ENCODE assay signal across 12 cellular contexts in the genomic region with DNA sequence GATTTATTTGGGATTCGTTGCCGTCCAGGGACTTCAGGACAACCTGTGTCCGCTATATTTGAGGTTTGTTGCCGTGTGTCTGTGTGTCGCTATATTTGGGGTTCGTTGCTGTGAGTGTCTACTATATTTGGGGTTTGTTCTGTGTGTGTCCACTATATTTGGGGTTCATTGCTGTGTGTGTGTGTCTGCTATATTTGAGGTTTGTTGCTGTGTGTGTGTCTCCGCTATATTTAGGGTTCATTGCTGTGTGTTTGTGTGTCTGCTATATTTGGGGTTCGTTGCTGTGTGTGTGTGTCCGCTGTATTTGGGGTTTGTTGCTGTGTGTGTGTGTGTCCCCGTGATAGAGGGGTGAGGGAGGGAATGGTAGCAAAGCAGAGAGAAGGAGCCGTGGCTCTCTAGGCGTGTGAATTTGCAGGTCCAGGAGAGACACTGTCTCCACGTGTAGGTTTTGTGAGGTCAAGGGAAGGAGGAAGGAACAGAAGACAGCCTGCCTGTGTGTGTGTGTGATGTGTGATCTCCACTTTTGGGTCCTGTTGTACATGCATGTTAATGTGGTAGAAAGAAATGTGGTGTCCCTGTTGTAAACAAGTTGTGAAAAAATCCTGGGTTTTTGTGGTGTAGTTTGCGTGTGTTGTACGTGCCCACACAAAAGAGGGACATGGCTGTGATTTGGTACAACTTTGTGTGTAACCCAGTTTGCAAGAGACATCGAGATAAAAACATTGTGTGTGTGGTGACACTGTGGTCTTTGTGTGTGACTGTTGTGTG. TPM values are rescaled to one million over a fixed set of nuclear protein-coding genes. Genes with fewer than 3 reads are reported as not detected.
DNase-seq lines count a peak whose midpoint lies in the region; ATAC-seq, FAIRE-seq and TF ChIP-seq lines count a peak whose summit lies in the region.
"Had no signal": no experiment of that assay in that cellular context is flagged by ENCODE, and none has a peak within 500 bp of the region (broad histone marks: within the 10 kb centered on the region; RNA-seq: fewer than 3 reads in every experiment).

No MANE protein-coding gene starts in this region.

- TF ChIP-seq RAD21 in H1 (IDR thresholded peaks at IDR 0.05 in 1 of 2, conservative IDR thresholded peaks at IDR 0.05 in 1 of 2; ENCODE audit: low read depth in 2 of 2, low read length in 2 of 2): no peak

- 76% methylated on average over 16 of the region's 16 CpGs; no CpG with 5 or more reads in 1 of the 2 experiments for WGBS in H1 (ENCODE audit: extremely low coverage in 1 of 2, insufficient coverage in 1 of 2, insufficient read length in 1 of 2, insufficient replicate concordance in 2 of 2, low coverage in 1 of 2, low lambda C conversion rate in 2 of 2, missing lambda C conversion rate in 1 of 2), 2 experiments

- no peak overlapping the region for H3K4me3 Mint-ChIP-seq in neural progenitor cell
- no peak overlapping the region for H3K4me3 Mint-ChIP-seq in T-helper 2 cell treated with Interferon-gamma antibody and Interleukin-4, amounts not matched to agents 5 μg/mL and 100 μg/mL, for 36 hours
- H3K4me3 Mint-ChIP-seq: activated CD4-positive, alpha-beta T cell treated with anti-CD3 and anti-CD28 coated beads, Interleukin-2, amount 10 ng/mL, durations not matched to agents 7 days and 5 days had no signal

- TF ChIP-seq POLR2A in H1 (IDR thresholded peaks at IDR 0.05; ENCODE audit: control extremely low read depth in 1 of 2, low read depth in 2 of 2, low read length in 2 of 2): no peak

- H3K79me1 ChIP-seq in H1 (ENCODE audit: low read depth, low read length): no peaks in the 10 kb centered on the region

- H4K5ac ChIP-seq in H1 (ENCODE audit: insufficient read length, low read depth, low read length): no peak overlapping the region

- in situ Hi-C loops in GM13976 (cut with MboI; ENCODE audit: low sequenced_read_pairs, unreplicated experiment): no loop called here

- H2AFZ ChIP-seq in H1 (ENCODE audit: low read length): no peak overlapping the region; the same call in 1 of the 2 replicates
- H2AFZ ChIP-seq in neural progenitor cell (replicated peaks): peak overlapping the region; percentile 88

- peak; percentile 52 for FAIRE-seq in H1 (lab: Jason Lieb, UNC)

- peaks cover 37% of the 10 kb centered on the region for H3K4me1 Mint-ChIP-seq in neural progenitor cell
- peaks cover 25% of the 10 kb centered on the region for H3K4me1 Mint-ChIP-seq in T-helper 2 cell treated with Interferon-gamma antibody and Interleukin-4, amounts not matched to agents 5 μg/mL and 100 μg/mL, for 36 hours (ENCODE audit: low read depth)

- H2BK15ac ChIP-seq in H1 (ENCODE audit: low read length): peak overlapping the region; percentile 93; the same call in 1 of the 2 replicates

- peaks cover 18% of the 10 kb centered on the region for H3K23me2 ChIP-seq in H1 (ENCODE audit: low read depth, low read length)

- H3F3A ChIP-seq in neural progenitor cell (ENCODE audit: low read depth): peaks cover 17% of the 10 kb centered on the region

- H2BK20ac ChIP-seq in H1 (ENCODE audit: low read length): peak overlapping the region; percentile 77

- POLR2A ChIA-PET in BJ (lab: Charles Lee) (no interaction called here), H1 (lab: Charles Lee; ENCODE audit: partially characterized antibody) (interaction anchor here (1.7 kb wide), 1 partner anchor 7 kb away, joined by 3 read pairs; no protein-coding TSS in a partner anchor)

- H3K18ac ChIP-seq in H1 (ENCODE audit: extremely low read depth, low read length): no peak overlapping the region; the same call in 1 of the 2 replicates

- TF ChIP-seq EP300 in H1 (IDR thresholded peaks at IDR 0.05; ENCODE audit: borderline replicate concordance in 1 of 2, low read depth in 2 of 2, low read length in 2 of 2): no peak

- H4K20me1 ChIP-seq in H1 (replicated peaks in 1 of 2; ENCODE audit: control insufficient read depth in 1 of 2, insufficient read depth in 2 of 2, low read length in 2 of 2) (peaks cover 4 to 25% of the 10 kb centered on the region in 2 experiments), neural progenitor cell (ENCODE audit: low read depth) (peaks cover 22% of the 10 kb centered on the region)

- H3K14ac ChIP-seq in H1 (ENCODE audit: insufficient read length): no peak overlapping the region

- H2AK5ac ChIP-seq in H1 (ENCODE audit: low read depth, low read length): peak overlapping the region; percentile 94

- no peak for ATAC-seq in activated CD4-positive, CD25-positive, alpha-beta regulatory T cell treated with anti-CD3 and anti-CD28 coated beads, Interleukin-2, amount 50 U/mL, for 24 hours

- H3K9ac ChIP-seq in H1 (replicated peaks in 1 of 4; ENCODE audit: extremely low read depth in 1 of 4, low read depth in 3 of 4, low read length in 3 of 4) (peak overlapping the region in 2 of 4 experiments; percentile 17 to 84; a peak in 4 of 7 replicates), neural progenitor cell (no peak overlapping the region)

- H2BK120ac ChIP-seq in H1 (replicated peaks; ENCODE audit: low read depth, low read length): no peak overlapping the region

- DNase-seq in BJ (ENCODE audit: low read depth) (no peak), H1 (ENCODE audit: low read depth in 1 of 2, low spot score in 2 of 2) (no peak), neural progenitor cell (ENCODE audit: low spot score) (no peak), GM13976 (ENCODE audit: low spot score) (no peak), NCI-H1048 (lab: John Stamatoyannopoulos, UW) (no peak)
- DNase-seq in T-helper 2 cell treated with Interferon-gamma antibody and Interleukin-4, amounts not matched to agents 5 μg/mL and 100 μg/mL, for 36 hours (ENCODE audit: low spot score): no peak
- DNase-seq: EL had no signal

- H3K56ac ChIP-seq in H1 (replicated peaks; ENCODE audit: insufficient read length, low read depth, low read length): peak overlapping the region; percentile 78

- H3K36me3 Mint-ChIP-seq in neural progenitor cell: no peaks in the 10 kb centered on the region
- peaks cover 2% of the 10 kb centered on the region for H3K36me3 Mint-ChIP-seq in T-helper 2 cell treated with Interferon-gamma antibody and Interleukin-4, amounts not matched to agents 5 μg/mL and 100 μg/mL, for 36 hours (ENCODE audit: low read depth)

- no peak overlapping the region for H3K23ac ChIP-seq in H1 (ENCODE audit: insufficient read length)

- H3K4me3 ChIP-seq in BJ (ENCODE audit: low read depth, low read length): peak overlapping the region; percentile 85
- peak overlapping the region; percentile 52 to 79 (median 75); a peak in 7 of 8 replicates for H3K4me3 ChIP-seq in H1 (ENCODE audit: extremely low read depth in 1 of 4, insufficient read depth in 2 of 4, low read depth in 3 of 4, low read length in 4 of 4)
- peak overlapping the region; percentile 71 for H3K4me3 ChIP-seq in neural progenitor cell
- H3K4me3 ChIP-seq: lung had no signal

- H3K4ac ChIP-seq in H1 (replicated peaks; ENCODE audit: insufficient read length, low read depth, low read length): peak overlapping the region; percentile 83

- H3K27me3 ChIP-seq in BJ (ENCODE audit: control insufficient read depth, insufficient read depth, low read length) (no peaks in the 10 kb centered on the region), H1 (replicated peaks in 1 of 4; ENCODE audit: control insufficient read depth in 3 of 4, extremely low read depth in 1 of 4, insufficient read depth in 3 of 4, low read length in 3 of 4) (peaks cover 0 to 20% (median 15%) of the 10 kb centered on the region in 4 experiments; a peak in 6 of 7 replicates), neural progenitor cell (peaks cover 44% of the 10 kb centered on the region)
- H3K27me3 ChIP-seq: body of pancreas had no signal

- H3K4me2 ChIP-seq in H1 (ENCODE audit: insufficient read depth in 1 of 2, low read depth in 2 of 2, low read length in 2 of 2): peak overlapping the region; percentile 96 to 97
- H3K4me2 ChIP-seq in neural progenitor cell: peak overlapping the region; percentile 78

- TF ChIP-seq CTCF in BJ (IDR thresholded peaks at IDR 0.05; ENCODE audit: insufficient read depth, low read depth, low read length) (no peak), H1 (IDR thresholded peaks at IDR 0.05; ENCODE audit: control extremely low read depth in 1 of 3, insufficient read depth in 1 of 3, low read depth in 1 of 3, low read length in 3 of 3) (no peak), neural progenitor cell (IDR thresholded peaks at IDR 0.05) (no peak), GM13976 (IDR thresholded peaks at IDR 0.05; ENCODE audit: borderline replicate concordance, control extremely low read depth, extremely low read depth, insufficient read depth, missing control alignments) (no peak)

- peaks cover 2% of the 10 kb centered on the region for H3K27me3 Mint-ChIP-seq in neural progenitor cell (ENCODE audit: insufficient read depth, low read depth)
- no peaks in the 10 kb centered on the region for H3K27me3 Mint-ChIP-seq in T-helper 2 cell treated with Interferon-gamma antibody and Interleukin-4, amounts not matched to agents 5 μg/mL and 100 μg/mL, for 36 hours (ENCODE audit: low read depth)
- H3K27me3 Mint-ChIP-seq: activated CD4-positive, alpha-beta T cell treated with anti-CD3 and anti-CD28 coated beads, Interleukin-2, amount 10 ng/mL, durations not matched to agents 7 days and 5 days had no signal

- H3K27ac ChIP-seq in KOPT-K1 (ENCODE audit: low read depth, low read length, poor library complexity, severe bottlenecking): peak overlapping the region; percentile 73
- no peak overlapping the region for H3K27ac ChIP-seq in H1 (ENCODE audit: low read depth, low read length)
- H3K27ac ChIP-seq in neural progenitor cell: no peak overlapping the region

- H3K27ac Mint-ChIP-seq in neural progenitor cell: no peak overlapping the region
- H3K27ac Mint-ChIP-seq in T-helper 2 cell treated with Interferon-gamma antibody and Interleukin-4, amounts not matched to agents 5 μg/mL and 100 μg/mL, for 36 hours: no peak overlapping the region
- H3K27ac Mint-ChIP-seq: activated CD4-positive, alpha-beta T cell treated with anti-CD3 and anti-CD28 coated beads, Interleukin-2, amount 10 ng/mL, durations not matched to agents 7 days and 5 days had no signal

- H3K9me3 Mint-ChIP-seq in neural progenitor cell: no peaks in the 10 kb centered on the region
- H3K9me3 Mint-ChIP-seq in T-helper 2 cell treated with Interferon-gamma antibody and Interleukin-4, amounts not matched to agents 5 μg/mL and 100 μg/mL, for 36 hours: no peaks in the 10 kb centered on the region
- H3K9me3 Mint-ChIP-seq: activated CD4-positive, alpha-beta T cell treated with anti-CD3 and anti-CD28 coated beads, Interleukin-2, amount 10 ng/mL, durations not matched to agents 7 days and 5 days had no signal

- peak overlapping the region; percentile 47 for H4K91ac ChIP-seq in H1 (replicated peaks; ENCODE audit: insufficient read length, low read length)

- 0 out of 2 replicates have a peak overlapping the region, but pooled peaks have one; percentile 46 for H2BK12ac ChIP-seq in H1 (ENCODE audit: low read depth, low read length)

- H4K8ac ChIP-seq in H1 (ENCODE audit: extremely low read depth, insufficient read depth, low read length): no peak overlapping the region

- H3K36me3 ChIP-seq in BJ (ENCODE audit: control insufficient read depth, insufficient read depth, low read length) (no peaks in the 10 kb centered on the region), KOPT-K1 (ENCODE audit: insufficient read depth, low read length) (no peaks in the 10 kb centered on the region), H1 (ENCODE audit: control insufficient read depth in 2 of 4, insufficient read depth in 4 of 4, low read length in 3 of 4) (no peaks in the 10 kb centered on the region), neural progenitor cell (no peaks in the 10 kb centered on the region)

- H3K79me2 ChIP-seq in H1 (ENCODE audit: control insufficient read depth in 1 of 2, insufficient read depth in 2 of 2, low read length in 2 of 2) (peaks cover 0 to 13% of the 10 kb centered on the region in 2 experiments; a peak in 2 of 4 replicates), neural progenitor cell (ENCODE audit: low read depth) (peaks cover 12% of the 10 kb centered on the region)

- no peak overlapping the region for H2BK5ac ChIP-seq in H1 (ENCODE audit: low read depth, low read length)

- no peaks in the 10 kb centered on the region for H3K9me3 ChIP-seq in KOPT-K1 (ENCODE audit: insufficient read depth, low read length, poor library complexity, severe bottlenecking)
- H3K9me3 ChIP-seq in H1 (ENCODE audit: insufficient read depth in 2 of 2, low read depth in 1 of 2, low read length in 1 of 2): no peaks in the 10 kb centered on the region
- no peaks in the 10 kb centered on the region for H3K9me3 ChIP-seq in neural progenitor cell (ENCODE audit: low read depth)
- H3K9me3 ChIP-seq: body of pancreas had no signal

- CTCF ChIA-PET in BJ (lab: Yijun Ruan, JAX) (interaction anchor here (1.1 to 1.9 kb wide), 2 partner anchors 15 to 22 kb away, joined by 3 to 6 read pairs; no protein-coding TSS in a partner anchor), H1 (lab: Charles Lee; ENCODE audit: partially characterized antibody) (interaction anchor here (1.0 to 13.3 kb wide), 5 partner anchors 9 to 75 kb away, joined by 3 to 123 read pairs (median 10); no protein-coding TSS in a partner anchor)

- H3K4me1 ChIP-seq in H1 (replicated peaks in 1 of 4; ENCODE audit: control insufficient read depth in 3 of 4, insufficient read depth in 4 of 4, low read length in 3 of 4) (peaks cover 3 to 12% (median 5%) of the 10 kb centered on the region in 4 experiments; a peak in 6 of 7 replicates), neural progenitor cell (peaks cover 20% of the 10 kb centered on the region)

RNA-seq across cellular contexts. Expression of gene ECE1, which starts 56.2 kb away (rescaled TPM):
- polyA plus RNA-seq in BJ (2011; rRNA removed): 70.7 and 150 TPM in 2 replicates
- 47.0 and 47.5 TPM in 2 replicates for polyA minus RNA-seq in BJ (2011; rRNA and poly(A)+ RNA removed)
- 36.8 and 37.1 TPM in 2 replicates for total RNA-seq in H1 (2021; fragmentation: NEBNext Ultra II Directional; extraction: Animal tissue kit (Norgen Biotek cat#: 25700))
- polyA plus RNA-seq in H1 (2011; rRNA removed): 21.4 and 26.7 TPM in 2 replicates
- polyA plus RNA-seq in H1 (2011; cell fraction: cytosol; rRNA removed): 15.9 TPM
- polyA plus RNA-seq in H1 (2011; cell fraction: nucleus; rRNA removed): 24.2 TPM
- polyA plus RNA-seq in H1 (2012, experiment 1 of 2): 23.4 to 31.1 TPM (median 26.4 TPM) in 4 replicates
- polyA plus RNA-seq in H1 (2012, experiment 2 of 2): 17.3 TPM
- polyA plus RNA-seq in H1 (2013, experiment 1 of 2): 44.8 TPM
- 44.6 TPM for polyA plus RNA-seq in H1 (2013, experiment 2 of 2)
- polyA minus RNA-seq in H1 (2011; rRNA and poly(A)+ RNA removed): 23.9 and 27.9 TPM in 2 replicates
- polyA minus RNA-seq in H1 (2011; cell fraction: cytosol; rRNA and poly(A)+ RNA removed): 13.4 TPM
- polyA minus RNA-seq in H1 (2011; cell fraction: nucleus; rRNA and poly(A)+ RNA removed): 12.3 TPM
- total RNA-seq in neural progenitor cell (ENCODE audit: low replicate concordance): 12.5 and 15.2 TPM in 2 replicates
